Comparison of ENCODE assay signal across 28 cellular contexts in the genomic region with DNA sequence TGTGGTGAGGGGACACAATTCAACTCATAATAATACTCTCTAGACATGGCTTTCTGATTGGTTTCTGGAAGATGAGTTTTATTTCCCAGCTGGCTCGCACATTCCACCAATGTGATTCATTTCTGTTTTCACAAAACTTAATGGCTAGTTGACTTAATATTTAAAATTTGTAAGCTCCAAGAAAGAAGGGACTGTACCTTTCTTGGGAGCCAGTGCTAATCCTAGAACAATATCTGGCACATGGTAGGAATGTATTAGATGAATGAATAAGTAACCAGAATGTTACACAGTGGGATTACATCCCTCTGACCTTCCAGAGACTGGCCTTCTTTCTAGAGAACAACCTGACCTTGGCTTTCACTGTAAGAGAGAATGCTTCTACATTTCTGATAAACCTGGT.
DNase-seq lines count a peak whose midpoint lies in the region; ATAC-seq, FAIRE-seq and TF ChIP-seq lines count a peak whose summit lies in the region.
"Had no signal": no experiment of that assay in that cellular context is flagged by ENCODE, and none has a peak within 500 bp of the region (broad histone marks: within the 10 kb centered on the region; RNA-seq: fewer than 3 reads in every experiment).

No MANE protein-coding gene starts in this region.

- peaks cover 72% of the 10 kb centered on the region for H3K4me1 Mint-ChIP-seq in HFFc6 (ENCODE audit: low read depth)
- H3K4me1 Mint-ChIP-seq: memory B cell; naive thymus-derived CD4-positive, alpha-beta T cell had no signal

- ATAC-seq in GM21723 (IDR thresholded peaks at IDR 0.05; ENCODE audit: unreplicated experiment) (no peak), psoas muscle (no peak)
- ATAC-seq: activated CD4-positive, alpha-beta T cell treated with anti-CD3 and anti-CD28 coated beads for 36 hours; left colon; naive thymus-derived CD4-positive, alpha-beta T cell had no signal

- no peak for DNase-seq in HFFc6
- DNase-seq in amniotic epithelial cell (ENCODE audit: low read depth), result peak; percentile 84
- peak; percentile 39 for DNase-seq in fibroblast of the aortic adventitia (ENCODE audit: low read depth)
- DNase-seq in HTR-8/SVneo (ENCODE audit: insufficient read length, low spot score), result no peak
- no peak for DNase-seq in psoas muscle
- DNase-seq: activated CD4-positive, alpha-beta T cell treated with anti-CD3 and anti-CD28 coated beads for 36 hours; activated naive CD4-positive, alpha-beta T cell treated with Interleukin-2 at 50 U/mL for 16 hours; activated T-cell treated with anti-CD3 and anti-CD28 coated beads, Interleukin-2, amount 50 U/mL, for 48 hours; amniotic stem cell; CD4-positive, alpha-beta T cell; cortex of kidney; DMS 273 treated with DMSO at 0.1 percent for 48 hours; KBM-7; left colon; naive thymus-derived CD4-positive, alpha-beta T cell; NCI-H1417 treated with DMSO at 0.1 percent for 48 hours; NCI-H2107; NCI-H510A treated with DMSO at 0.1 percent for 48 hours; stimulated activated naive CD4-positive, alpha-beta T cell treated with Interleukin-2 at 50 U/mL for 16 hours had no signal

- no peaks in the 10 kb centered on the region for H3K36me3 ChIP-seq in skeletal muscle satellite cell (ENCODE audit: insufficient read depth, low read length)
- no peaks in the 10 kb centered on the region for H3K36me3 ChIP-seq in psoas muscle (ENCODE audit: insufficient read depth in 1 of 2, low read depth in 1 of 2)
- H3K36me3 ChIP-seq: cardiac muscle cell, right atrium auricular region, thoracic aorta had no signal

- TF ChIP-seq CTCF in HFFc6 (IDR thresholded peaks at IDR 0.05) (no peak), fibroblast of the aortic adventitia (IDR thresholded peaks at IDR 0.05; ENCODE audit: insufficient read depth, low read length) (no peak), psoas muscle (IDR thresholded peaks at IDR 0.05) (no peak)

- intact Hi-C loops in psoas muscle (cut with DNase I), result loop anchor here in 1 of 2 donors (5.0 kb wide), 1 partner anchor 146 kb away; no protein-coding TSS in a partner anchor

- H3K4me1 ChIP-seq in skeletal muscle satellite cell (ENCODE audit: control insufficient read depth, insufficient read depth, low read length), result peaks cover 47% of the 10 kb centered on the region
- peaks cover 29% of the 10 kb centered on the region for H3K4me1 ChIP-seq in psoas muscle

- H3K4me3 ChIP-seq in fibroblast of the aortic adventitia (ENCODE audit: low read depth, low read length), result no peak overlapping the region
- no peak overlapping the region for H3K4me3 ChIP-seq in skeletal muscle satellite cell (ENCODE audit: low read length)
- H3K4me3 ChIP-seq in psoas muscle, result no peak overlapping the region
- H3K4me3 ChIP-seq: cardiac muscle cell, right atrium auricular region, thoracic aorta had no signal

- H3K27ac ChIP-seq in psoas muscle, result no peak overlapping the region
- H3K27ac ChIP-seq: cardiac muscle cell, right atrium auricular region, thoracic aorta had no signal

- H3K27me3 ChIP-seq in skeletal muscle satellite cell (ENCODE audit: control insufficient read depth, insufficient read depth, low read length) (no peaks in the 10 kb centered on the region), psoas muscle (ENCODE audit: insufficient read depth in 3 of 3, low read length in 2 of 3) (no peaks in the 10 kb centered on the region)
- H3K27me3 ChIP-seq: cardiac muscle cell, right atrium auricular region had no signal

- peak overlapping the region; percentile 92 for H3K27ac Mint-ChIP-seq in HFFc6
- H3K27ac Mint-ChIP-seq: activated CD4-positive, alpha-beta T cell treated with anti-CD3 and anti-CD28 coated beads for 36 hours; CD4-positive, alpha-beta T cell; memory B cell; naive thymus-derived CD4-positive, alpha-beta T cell had no signal

- peaks cover 6% of the 10 kb centered on the region for H3K36me3 Mint-ChIP-seq in HFFc6 (ENCODE audit: low read depth)
- H3K36me3 Mint-ChIP-seq: memory B cell; naive thymus-derived CD4-positive, alpha-beta T cell had no signal

- H3K27me3 Mint-ChIP-seq in HFFc6 (ENCODE audit: insufficient read depth), result no peaks in the 10 kb centered on the region; the same call in 1 of the 2 replicates
- H3K27me3 Mint-ChIP-seq: activated CD4-positive, alpha-beta T cell treated with anti-CD3 and anti-CD28 coated beads for 36 hours had no signal

- H3K9ac ChIP-seq in skeletal muscle satellite cell (ENCODE audit: low read depth, low read length), result peak overlapping the region; percentile 7

- H3K4me3 Mint-ChIP-seq in HFFc6, result no peak overlapping the region
- H3K4me3 Mint-ChIP-seq: activated CD4-positive, alpha-beta T cell treated with anti-CD3 and anti-CD28 coated beads for 36 hours; CD4-positive, alpha-beta T cell; memory B cell; naive thymus-derived CD4-positive, alpha-beta T cell had no signal

- H3K4me2 ChIP-seq in skeletal muscle satellite cell (ENCODE audit: low read length), result peak overlapping the region; percentile 14

- no peaks in the 10 kb centered on the region for H3K9me3 ChIP-seq in skeletal muscle satellite cell (replicated peaks; ENCODE audit: low read length)
- H3K9me3 ChIP-seq in psoas muscle, result no peaks in the 10 kb centered on the region
- H3K9me3 ChIP-seq: right atrium auricular region, thoracic aorta had no signal

- WGBS in psoas muscle, 3 donors, result 79 to 97% (median 97%) methylated on average over 1 of the region's 1 CpG

- H3K9me3 Mint-ChIP-seq in HFFc6, result no peaks in the 10 kb centered on the region
- H3K9me3 Mint-ChIP-seq: CD4-positive, alpha-beta T cell had no signal

- FAIRE-seq in HTR-8/SVneo (lab: Jason Lieb, UNC), result no peak
- FAIRE-seq: G401.6, GM18507, TTC549 had no signal

Comparison
In these comparisons a context has a peak if more than half of its experiments do, and no peak if none do; other contexts are left out.
1. DNase-seq: peak in amniotic epithelial cell (single experiment) and fibroblast of the aortic adventitia (single experiment); none in HFFc6 (single experiment), HTR-8/SVneo (single experiment) and psoas muscle (0 of 2).